Comparison of ENCODE assay signal across 24 cellular contexts in genomic region chr9:137988051-137988450, GRCh38.
"Had no signal": no experiment of that assay in that cellular context is flagged by ENCODE, and none has a peak within 500 bp of the region (broad histone marks: within the 10 kb centered on the region; RNA-seq: fewer than 3 reads in every experiment).

No MANE protein-coding gene starts in this region.

- H3K27ac ChIP-seq: ascending aorta, RWPE1 had no signal

- ATAC-seq: activated CD8-positive, alpha-beta T cell treated with anti-CD3 and anti-CD28 coated beads, Interleukin-2, amount 10 ng/mL, durations not matched to agents 7 days and 5 days; T-helper 17 cell; WTC11 had no signal

- H3K4me1 ChIP-seq: ascending aorta had no signal

- H3K27me3 ChIP-seq: ascending aorta had no signal

- DNase-seq: activated CD4-positive, alpha-beta T cell treated with anti-CD3 and anti-CD28 coated beads for 48 hours; activated CD4-positive, alpha-beta T cell treated with anti-CD3 and anti-CD28 coated beads, Interleukin-2, amount 50 U/mL, for 4 hours; activated CD4-positive, CD25-positive, alpha-beta regulatory T cell treated with anti-CD3 and anti-CD28 coated beads, Interleukin-2, amount 50 U/mL, for 72 hours; activated CD8-positive, alpha-beta memory T cell treated with anti-CD3 and anti-CD28 coated beads, Interleukin-2, amount 50 U/mL, for 48 hours; activated CD8-positive, alpha-beta T cell treated with anti-CD3 and anti-CD28 coated beads, Interleukin-2, amount 10 ng/mL, durations not matched to agents 7 days and 5 days; activated effector memory CD4-positive, alpha-beta T cell treated with Interleukin-2 at 50 U/mL for 16 hours; activated naive CD4-positive, alpha-beta T cell; activated T-cell treated with anti-CD3 and anti-CD28 coated beads, Interleukin-2, amount 50 U/mL, for 1 hour; KG1; MV-4-11; NCI-H1105; NCI-H1436; NCI-H1694 treated with DMSO at 0.1 percent for 48 hours; NCI-H2029 treated with DMSO at 0.1 percent for 48 hours; NCI-H345; NCI-H510A; NCI-H526 treated with DMSO at 0.1 percent for 48 hours; NCI-H82; SHP77 treated with DMSO at 0.1 percent for 48 hours; T-helper 17 cell; T-helper 9 cell had no signal

- H3K36me3 ChIP-seq: ascending aorta had no signal

- H3K4me3 ChIP-seq: ascending aorta had no signal

- H3K9me3 ChIP-seq: ascending aorta had no signal
